8 cellular contexts compared by ENCODE assay signal in genomic region chr6:83192456-83192855, GRCh38. TPM values are rescaled to one million over a fixed set of nuclear protein-coding genes. Genes with fewer than 3 reads are reported as not detected.
DNase-seq lines count a peak whose midpoint lies in the region; ATAC-seq lines count a peak whose summit lies in the region.

No MANE protein-coding gene starts in this region.

- H3K27me3 Mint-ChIP-seq in T-helper 2 cell treated with Interferon-gamma antibody and Interleukin-4, amounts not matched to agents 5 μg/mL and 100 μg/mL, for 36 hours (ENCODE audit: low read depth): peaks cover 6% of the 10 kb centered on the region

- H3K9me3 Mint-ChIP-seq in T-helper 2 cell treated with Interferon-gamma antibody and Interleukin-4, amounts not matched to agents 5 μg/mL and 100 μg/mL, for 36 hours: no peaks in the 10 kb centered on the region
- H3K9me3 Mint-ChIP-seq in stimulated activated effector memory CD8-positive, alpha-beta T cell treated with anti-CD3 and anti-CD28 coated beads, Interleukin-12 subunit alpha, Interleukin-12 subunit beta, amount 100 ng/mL, for 72 hours: no peaks in the 10 kb centered on the region

- no peaks in the 10 kb centered on the region for H3K9me3 ChIP-seq in right cardiac atrium (ENCODE audit: control insufficient read depth, low read length)

- intact Hi-C loops in right cardiac atrium (cut with DNase I): loop anchor here in 1 of 4 donors (10.0 kb wide), 1 partner anchor 118 kb away; no protein-coding TSS in a partner anchor

- DNase-seq in DMS79 treated with DMSO at 0.1 percent for 48 hours (lab: John Stamatoyannopoulos, UW) (peak; percentile 14), DMS79 (lab: John Stamatoyannopoulos, UW) (no peak), right cardiac atrium (no peak)
- no peak for DNase-seq in T-helper 2 cell treated with Interferon-gamma antibody and Interleukin-4, amounts not matched to agents 5 μg/mL and 100 μg/mL, for 36 hours (ENCODE audit: low spot score)
- DNase-seq in stimulated activated effector memory CD8-positive, alpha-beta T cell treated with anti-CD3 and anti-CD28 coated beads, Interleukin-12 subunit alpha, Interleukin-12 subunit beta, amount 100 ng/mL, for 72 hours (ENCODE audit: low spot score in 2 of 2): no peak

- under 1% methylated on average over 4 of the region's 4 CpGs for WGBS in right cardiac atrium

- H3K36me3 Mint-ChIP-seq in T-helper 2 cell treated with Interferon-gamma antibody and Interleukin-4, amounts not matched to agents 5 μg/mL and 100 μg/mL, for 36 hours (ENCODE audit: low read depth): peaks cover 21% of the 10 kb centered on the region
- H3K36me3 Mint-ChIP-seq in stimulated activated effector memory CD8-positive, alpha-beta T cell treated with anti-CD3 and anti-CD28 coated beads, Interleukin-12 subunit alpha, Interleukin-12 subunit beta, amount 100 ng/mL, for 72 hours: peaks cover 46% of the 10 kb centered on the region

- H3K27me3 ChIP-seq in right cardiac atrium (ENCODE audit: control insufficient read depth, insufficient read depth): no peaks in the 10 kb centered on the region

- no peak overlapping the region for H3K27ac ChIP-seq in right cardiac atrium (ENCODE audit: low read length)

- ATAC-seq in right cardiac atrium (no peak), GM21423 (IDR thresholded peaks at IDR 0.05; ENCODE audit: unreplicated experiment) (no peak), HG03378 (IDR thresholded peaks at IDR 0.05; ENCODE audit: unreplicated experiment) (no peak), HG03520 (IDR thresholded peaks at IDR 0.05; ENCODE audit: unreplicated experiment) (no peak)
- peak; percentile 58 for ATAC-seq in stimulated activated effector memory CD8-positive, alpha-beta T cell treated with anti-CD3 and anti-CD28 coated beads, Interleukin-12 subunit alpha, Interleukin-12 subunit beta, amount 100 ng/mL, for 72 hours

- peak overlapping the region; percentile 78 for H3K4me3 ChIP-seq in right cardiac atrium (ENCODE audit: low read length)

- peak overlapping the region; percentile 89 for H3K27ac Mint-ChIP-seq in T-helper 2 cell treated with Interferon-gamma antibody and Interleukin-4, amounts not matched to agents 5 μg/mL and 100 μg/mL, for 36 hours
- H3K27ac Mint-ChIP-seq in stimulated activated effector memory CD8-positive, alpha-beta T cell treated with anti-CD3 and anti-CD28 coated beads, Interleukin-12 subunit alpha, Interleukin-12 subunit beta, amount 100 ng/mL, for 72 hours: peak overlapping the region; percentile 97

- H3K4me1 ChIP-seq in right cardiac atrium (ENCODE audit: control insufficient read depth, insufficient read depth, low read length): peaks cover 2% of the 10 kb centered on the region

- peak overlapping the region; percentile 98 for H3K4me3 Mint-ChIP-seq in T-helper 2 cell treated with Interferon-gamma antibody and Interleukin-4, amounts not matched to agents 5 μg/mL and 100 μg/mL, for 36 hours
- H3K4me3 Mint-ChIP-seq in stimulated activated effector memory CD8-positive, alpha-beta T cell treated with anti-CD3 and anti-CD28 coated beads, Interleukin-12 subunit alpha, Interleukin-12 subunit beta, amount 100 ng/mL, for 72 hours: peak overlapping the region; percentile 96

- H3K4me1 Mint-ChIP-seq in T-helper 2 cell treated with Interferon-gamma antibody and Interleukin-4, amounts not matched to agents 5 μg/mL and 100 μg/mL, for 36 hours (ENCODE audit: low read depth): peaks cover 22% of the 10 kb centered on the region
- H3K4me1 Mint-ChIP-seq in stimulated activated effector memory CD8-positive, alpha-beta T cell treated with anti-CD3 and anti-CD28 coated beads, Interleukin-12 subunit alpha, Interleukin-12 subunit beta, amount 100 ng/mL, for 72 hours: peaks cover 21% of the 10 kb centered on the region

RNA-seq across cellular contexts. Expression of gene PGM3, which starts 0.6 kb away (rescaled TPM):
- total RNA-seq in right cardiac atrium: 10 to 100 TPM; 15.1 to 31.1 (median 18.5) TPM
- polyA plus RNA-seq in right cardiac atrium: 5.8 TPM

RNA-seq across cellular contexts. Expression of gene RWDD2A, which starts 0.7 kb away (rescaled TPM):
- 1 to 10 TPM; 4.3 to 6.3 (median 5.7) TPM for total RNA-seq in right cardiac atrium
- polyA plus RNA-seq in right cardiac atrium: 3.6 TPM
